15 cellular contexts compared by ENCODE assay signal in the genomic region with DNA sequence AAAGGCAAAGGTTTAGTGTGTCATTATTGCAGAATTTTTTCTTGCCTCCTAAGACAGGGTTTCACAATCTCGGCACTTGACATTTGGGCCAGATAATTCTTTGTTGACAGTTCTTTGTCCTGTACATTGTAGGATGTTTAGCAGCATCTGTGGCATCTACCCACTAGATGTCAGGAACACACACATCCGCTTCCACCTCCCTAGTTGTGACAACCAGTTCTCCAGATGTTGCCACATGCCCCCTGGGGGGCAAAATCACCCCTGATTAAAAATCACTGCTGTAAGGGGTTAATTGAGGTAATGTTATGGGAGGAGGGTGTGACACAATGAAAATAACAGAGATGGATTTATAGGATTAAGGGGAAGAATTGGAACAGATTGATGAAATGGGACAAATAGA.
DNase-seq lines count a peak whose midpoint lies in the region; ATAC-seq, FAIRE-seq and TF ChIP-seq lines count a peak whose summit lies in the region.
"Had no signal": no experiment of that assay in that cellular context is flagged by ENCODE, and none has a peak within 500 bp of the region (broad histone marks: within the 10 kb centered on the region; RNA-seq: fewer than 3 reads in every experiment).

No MANE protein-coding gene starts in this region.

- CTCF ChIA-PET in A673 (lab: Charles Lee) (no interaction called here), HEK293 (lab: Yijun Ruan, JAX) (interaction anchor here (0.6 to 2.2 kb wide), 5 partner anchors 10 to 235 kb away, joined by 3 to 42 read pairs (median 4); no protein-coding TSS in a partner anchor), K562 (lab: Yijun Ruan, JAX; ENCODE audit: low intra/inter-chr PET ratio) (interaction anchor here (2.9 to 3.0 kb wide), 2 partner anchors 234 to 246 kb away, joined by 19 to 20 read pairs; no protein-coding TSS in a partner anchor)

- H4K20me1 ChIP-seq in BLaER1 (peaks cover 98% of the 10 kb centered on the region), K562 (replicated peaks; ENCODE audit: control insufficient read depth, insufficient read depth, low read length) (peaks cover 14% of the 10 kb centered on the region; the same call in 1 of the 2 replicates)

- intact Hi-C loops in A673 (cut with micrococcal nuclease; ENCODE audit: unreplicated experiment): loop anchor here (2.0 to 10.0 kb wide), 4 partner anchors 42 to 394 kb away; no protein-coding TSS in a partner anchor
- intact Hi-C loops in K562 (cut with micrococcal nuclease): loop anchor here (10.0 kb wide), 1 partner anchor 364 kb away; no protein-coding TSS in a partner anchor

- peak overlapping the region; percentile 63 for H3K4me2 ChIP-seq in BLaER1
- H3K4me2 ChIP-seq in K562 (ENCODE audit: insufficient read depth, low read length): no peak overlapping the region

- TF ChIP-seq POLR2A in K562 (conservative IDR thresholded peaks at IDR 0.05): no peak

- H3K36me3 ChIP-seq in A673 (ENCODE audit: insufficient read depth, low read length, poor library complexity, severe bottlenecking): no peaks in the 10 kb centered on the region
- H3K36me3 ChIP-seq in BLaER1: peaks cover 11% of the 10 kb centered on the region
- H3K36me3 ChIP-seq in HEK293 (ENCODE audit: control insufficient read depth in 2 of 2, insufficient read depth in 1 of 2, low read length in 2 of 2): no peaks in the 10 kb centered on the region
- H3K36me3 ChIP-seq in K562 (ENCODE audit: control insufficient read depth, insufficient read depth, low read length): no peaks in the 10 kb centered on the region

- H3K9ac ChIP-seq in BLaER1 (peak overlapping the region; percentile 58), K562 (ENCODE audit: insufficient read depth in 1 of 2, low read depth in 2 of 2, low read length in 2 of 2) (no peak overlapping the region)
- H3K9ac ChIP-seq: GM23248 had no signal

- H2AFZ ChIP-seq in K562 (ENCODE audit: low read depth, low read length): no peak overlapping the region
- H2AFZ ChIP-seq: GM23248 had no signal

- H3K27ac ChIP-seq in A673 (ENCODE audit: low read depth, low read length, poor library complexity, severe bottlenecking) (no peak overlapping the region), BLaER1 (peak overlapping the region; percentile 69), HEK293 (ENCODE audit: extremely low read depth, low read depth, low read length) (no peak overlapping the region), K562 (ENCODE audit: extremely low read depth, low read depth, low read length) (no peak overlapping the region)
- H3K27ac ChIP-seq: GM23248 had no signal

- H3K27me3 ChIP-seq in A673 (replicated peaks; ENCODE audit: insufficient read depth, low read depth, low read length, poor library complexity) (no peaks in the 10 kb centered on the region), BLaER1 (no peaks in the 10 kb centered on the region), K562 (ENCODE audit: control insufficient read depth in 2 of 2, insufficient read depth in 2 of 2, low read length in 2 of 2) (no peaks in the 10 kb centered on the region)

- H3K4me3 ChIP-seq in A673 (ENCODE audit: low read depth, low read length, poor library complexity, severe bottlenecking) (no peak overlapping the region), BLaER1 (no peak overlapping the region), HEK293 (ENCODE audit: low read depth, low read length) (no peak overlapping the region), K562 (no peak overlapping the region)
- H3K4me3 ChIP-seq: GM12878, GM23248 had no signal

- POLR2A ChIA-PET in A673 (lab: Charles Lee; ENCODE audit: low non-redundant PET): no interaction called here
- POLR2A ChIA-PET in HEK293 (lab: Yijun Ruan, JAX): no interaction called here
- POLR2A ChIA-PET in K562 (lab: Yijun Ruan, JAX): interaction anchor here (1.1 kb wide), 1 partner anchor 225 kb away, joined by 4 read pairs; no protein-coding TSS in a partner anchor

- WGBS in K562 (ENCODE audit: insufficient coverage, low coverage, missing lambda C conversion rate): 74% methylated on average over 2 of the region's 2 CpGs

- TF ChIP-seq CTCF in A673 (conservative IDR thresholded peaks at IDR 0.05; ENCODE audit: low read depth, low read length): no peak
- 0 out of 2 replicates have a peak, but pooled peaks have one; percentile 17 for TF ChIP-seq CTCF in HEK293 (tag by site-specific recombination; IDR thresholded peaks at IDR 0.05)
- TF ChIP-seq CTCF in K562 (IDR thresholded peaks at IDR 0.05 in 2 of 3, conservative IDR thresholded peaks at IDR 0.05 in 1 of 3; ENCODE audit: insufficient read depth in 2 of 3, low read depth in 1 of 3, low read length in 3 of 3): no peak

- peak; percentile 57 for DNase-seq in A673 (ENCODE audit: low spot score)
- DNase-seq in K562 (ENCODE audit: extremely low read depth in 1 of 4, low spot score in 3 of 4): no peak
- DNase-seq in inferior parietal cortex (ENCODE audit: extremely low spot score): no peak
- DNase-seq in dedifferentiated amniotic fluid mesenchymal stem cell (ENCODE audit: extremely low spot score): no peak
- DNase-seq: Calu3; CD4-positive, CD25-positive, alpha-beta regulatory T cell; DMS 273 treated with DMSO at 0.1 percent for 48 hours; H7 had no signal

- H3K4me1 ChIP-seq in A673 (ENCODE audit: insufficient read depth, low read length, poor library complexity, severe bottlenecking) (peaks cover 68% of the 10 kb centered on the region), BLaER1 (peaks cover 98% of the 10 kb centered on the region), HEK293 (ENCODE audit: control insufficient read depth, insufficient read depth, low read length) (no peaks in the 10 kb centered on the region; the same call in 1 of the 2 replicates), K562 (replicated peaks in 1 of 2; ENCODE audit: control insufficient read depth in 2 of 2, insufficient read depth in 2 of 2, low read length in 2 of 2) (peaks cover 0 to 13% of the 10 kb centered on the region in 2 experiments; a peak in 3 of 5 replicates)

- no peak for TF ChIP-seq RAD21 in K562 (CRISPR knock-in tag; conservative IDR thresholded peaks at IDR 0.05 in 1 of 2, IDR thresholded peaks at IDR 0.05 in 1 of 2)

- no peaks in the 10 kb centered on the region for H3K9me1 ChIP-seq in K562 (ENCODE audit: control insufficient read depth, insufficient read depth, low read length)

- in situ Hi-C loops in K562 (cut with MboI): loop anchor here (5.0 kb wide), 1 partner anchor 242 kb away; no protein-coding TSS in a partner anchor

- no TSS peak for BruUV-seq in A673 (replicated peaks; lab: Mats Ljungman, UMichigan)
- no TSS peak for BruUV-seq in K562 (replicated peaks; lab: Mats Ljungman, UMichigan)

- H3K9me3 ChIP-seq in A673 (ENCODE audit: low read depth, low read length, poor library complexity, severe bottlenecking) (no peaks in the 10 kb centered on the region), BLaER1 (no peaks in the 10 kb centered on the region), HEK293 (ENCODE audit: control insufficient read depth, insufficient read depth, low read depth, low read length) (no peaks in the 10 kb centered on the region), K562 (replicated peaks; ENCODE audit: control insufficient read depth, insufficient read depth, low read depth, low read length) (no peaks in the 10 kb centered on the region)

- no peak for FAIRE-seq in K562 (lab: Jason Lieb, UNC)
- FAIRE-seq: A204.1, GM12878, GM18507 had no signal

- ATAC-seq in K562 (no peak), HG02938 (IDR thresholded peaks at IDR 0.05; ENCODE audit: unreplicated experiment) (no peak)

- no peak for TF ChIP-seq EP300 in K562 (IDR thresholded peaks at IDR 0.05; ENCODE audit: low read length)

- peaks cover 62% of the 10 kb centered on the region; the same call in 2 of the 3 replicates for H3K79me2 ChIP-seq in K562 (ENCODE audit: control insufficient read depth, insufficient read depth, low read length)

TF ChIP-seq in HEK293, 187 proteins besides CTCF, POLR2A, EP300 and RAD21 (continues in another document):
- TF ChIP-seq ZXDB (tag by site-specific recombination; IDR thresholded peaks at IDR 0.05): no peak
- TF ChIP-seq YY1 (tag by site-specific recombination; IDR thresholded peaks at IDR 0.05): no peak
- no peak for TF ChIP-seq ZNF837 (tag by site-specific recombination; IDR thresholded peaks at IDR 0.05)
- no peak for TF ChIP-seq ZNF426 (tag by site-specific recombination; IDR thresholded peaks at IDR 0.05)
- TF ChIP-seq, protein P1, sequence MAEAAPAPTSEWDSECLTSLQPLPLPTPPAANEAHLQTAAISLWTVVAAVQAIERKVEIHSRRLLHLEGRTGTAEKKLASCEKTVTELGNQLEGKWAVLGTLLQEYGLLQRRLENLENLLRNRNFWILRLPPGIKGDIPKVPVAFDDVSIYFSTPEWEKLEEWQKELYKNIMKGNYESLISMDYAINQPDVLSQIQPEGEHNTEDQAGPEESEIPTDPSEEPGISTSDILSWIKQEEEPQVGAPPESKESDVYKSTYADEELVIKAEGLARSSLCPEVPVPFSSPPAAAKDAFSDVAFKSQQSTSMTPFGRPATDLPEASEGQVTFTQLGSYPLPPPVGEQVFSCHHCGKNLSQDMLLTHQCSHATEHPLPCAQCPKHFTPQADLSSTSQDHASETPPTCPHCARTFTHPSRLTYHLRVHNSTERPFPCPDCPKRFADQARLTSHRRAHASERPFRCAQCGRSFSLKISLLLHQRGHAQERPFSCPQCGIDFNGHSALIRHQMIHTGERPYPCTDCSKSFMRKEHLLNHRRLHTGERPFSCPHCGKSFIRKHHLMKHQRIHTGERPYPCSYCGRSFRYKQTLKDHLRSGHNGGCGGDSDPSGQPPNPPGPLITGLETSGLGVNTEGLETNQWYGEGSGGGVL (tag by site-specific recombination; IDR thresholded peaks at IDR 0.05): no peak

TF ChIP-seq in K562, 482 proteins besides CTCF, POLR2A, EP300 and RAD21:
- TF ChIP-seq WHSC1 (IDR thresholded peaks at IDR 0.05; ENCODE audit: low read length) (no peak), KDM1A (IDR thresholded peaks at IDR 0.05) (peak; percentile 45 to 49; a peak in 2 of 4 replicates), CEBPB (tag; IDR thresholded peaks at IDR 0.05) (0 out of 2 replicates have a peak, but pooled peaks have one; percentile 36)
- TF ChIP-seq, protein P2, sequence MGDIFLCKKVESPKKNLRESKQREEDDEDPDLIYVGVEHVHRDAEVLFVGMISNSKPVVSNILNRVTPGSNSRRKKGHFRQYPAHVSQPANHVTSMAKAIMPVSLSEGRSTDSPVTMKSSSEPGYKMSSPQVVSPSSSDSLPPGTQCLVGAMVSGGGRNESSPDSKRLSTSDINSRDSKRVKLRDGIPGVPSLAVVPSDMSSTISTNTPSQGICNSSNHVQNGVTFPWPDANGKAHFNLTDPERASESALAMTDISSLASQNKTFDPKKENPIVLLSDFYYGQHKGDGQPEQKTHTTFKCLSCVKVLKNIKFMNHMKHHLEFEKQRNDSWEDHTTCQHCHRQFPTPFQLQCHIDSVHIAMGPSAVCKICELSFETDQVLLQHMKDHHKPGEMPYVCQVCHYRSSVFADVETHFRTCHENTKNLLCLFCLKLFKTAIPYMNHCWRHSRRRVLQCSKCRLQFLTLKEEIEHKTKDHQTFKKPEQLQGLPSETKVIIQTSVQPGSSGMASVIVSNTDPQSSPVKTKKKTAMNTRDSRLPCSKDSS (IDR thresholded peaks at IDR 0.05; ENCODE audit: low read depth, partially characterized antibody): no peak
TF ChIP-seq in K562: peak in this region for 2.
